In the genomic region with DNA sequence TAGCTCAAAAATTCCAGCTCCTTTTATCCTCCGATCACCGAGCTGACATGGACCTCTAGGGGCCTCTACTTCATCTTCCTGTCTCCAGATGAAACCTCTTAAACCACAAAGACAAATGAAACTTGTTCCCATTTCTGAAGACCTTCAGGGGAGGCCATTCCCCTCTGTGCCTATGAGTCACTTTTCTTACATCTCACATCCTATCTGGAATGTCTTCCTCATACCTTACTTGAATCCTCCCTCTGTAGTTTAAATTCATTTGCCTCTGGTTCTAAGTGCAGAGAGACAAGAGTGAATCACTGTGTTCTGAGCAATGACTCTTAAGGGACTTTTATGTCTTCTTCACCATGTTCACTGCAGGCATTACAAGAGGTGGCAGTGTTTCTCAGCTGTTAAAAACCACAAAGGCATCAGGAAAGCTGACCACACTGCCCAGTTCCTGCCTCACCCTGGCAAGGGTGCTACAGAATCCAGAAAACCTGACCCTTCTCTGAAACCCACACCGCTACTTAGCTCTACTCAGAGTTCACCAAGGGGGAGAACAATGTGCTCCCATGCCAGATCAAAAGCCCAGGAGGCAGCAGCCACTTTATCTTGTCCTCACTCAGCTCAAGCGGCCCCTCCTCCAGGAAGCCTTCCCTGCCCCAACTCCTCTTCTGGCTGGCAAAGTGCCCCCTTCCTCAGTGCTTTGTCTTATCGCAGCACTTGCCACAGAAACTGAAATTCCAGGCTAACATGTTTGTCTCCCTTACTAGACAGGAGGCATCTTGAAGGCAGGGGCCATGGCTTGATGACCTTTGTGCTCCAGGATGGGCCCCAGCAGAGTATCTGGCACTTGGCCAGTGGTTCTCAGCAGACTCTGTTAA, we compare ENCODE assay signal across 8 cellular contexts. TPM values are rescaled to one million over a fixed set of nuclear protein-coding genes. Genes with fewer than 3 reads are reported as not detected.
DNase-seq lines count a peak whose midpoint lies in the region; ATAC-seq and TF ChIP-seq lines count a peak whose summit lies in the region.

No MANE protein-coding gene starts in this region.

- peaks cover 43% of the 10 kb centered on the region for H3K27me3 ChIP-seq in MM.1S (replicated peaks; ENCODE audit: insufficient read depth, low read length)
- H3K27me3 ChIP-seq in breast epithelium = no peaks in the 10 kb centered on the region
- H3K27me3 ChIP-seq in lung (ENCODE audit: control insufficient read depth, insufficient read depth) = no peaks in the 10 kb centered on the region

- H3K9ac ChIP-seq in MM.1S (ENCODE audit: low read length) = no peak overlapping the region

- H3K9me2 ChIP-seq in MM.1S (replicated peaks; ENCODE audit: insufficient read depth, low read length) = no peaks in the 10 kb centered on the region

- no peaks in the 10 kb centered on the region for H3K36me3 ChIP-seq in MM.1S (replicated peaks; ENCODE audit: insufficient read depth, low read length)
- H3K36me3 ChIP-seq in breast epithelium = no peaks in the 10 kb centered on the region
- H3K36me3 ChIP-seq in lung (ENCODE audit: control insufficient read depth in 2 of 2, insufficient read depth in 2 of 2, low read length in 2 of 2) = no peaks in the 10 kb centered on the region
- H3K36me3 ChIP-seq in urinary bladder (ENCODE audit: insufficient read depth) = no peaks in the 10 kb centered on the region

- ATAC-seq in lung (ENCODE audit: insufficient read depth, low FRiP score) (peak; percentile 49), GM21381 (IDR thresholded peaks at IDR 0.05; ENCODE audit: unreplicated experiment) (no peak), HG02938 (IDR thresholded peaks at IDR 0.05; ENCODE audit: unreplicated experiment) (no peak), HG03469 (IDR thresholded peaks at IDR 0.05; ENCODE audit: unreplicated experiment) (no peak)

- H3K79me2 ChIP-seq in MM.1S (ENCODE audit: low read length) = no peaks in the 10 kb centered on the region

- no peak overlapping the region for H2AFZ ChIP-seq in MM.1S (ENCODE audit: low read length)

- H3K4me1 ChIP-seq in MM.1S (ENCODE audit: low read length) (peaks cover 33% of the 10 kb centered on the region), breast epithelium (peaks cover 15 to 20% of the 10 kb centered on the region in 2 donors), lung (ENCODE audit: control insufficient read depth in 2 of 2, insufficient read depth in 2 of 2, low read length in 2 of 2) (peaks cover 32 to 55% of the 10 kb centered on the region in 2 donors), urinary bladder (ENCODE audit: insufficient read depth) (no peaks in the 10 kb centered on the region)

- TF ChIP-seq CTCF in MM.1S (IDR thresholded peaks at IDR 0.05; ENCODE audit: low read length) (peak; percentile 26), breast epithelium (IDR thresholded peaks at IDR 0.05) (no peak), lung (IDR thresholded peaks at IDR 0.05; ENCODE audit: control extremely low read depth, extremely low read depth) (no peak)

- H3K4me2 ChIP-seq in MM.1S (ENCODE audit: low read depth, low read length) = peak overlapping the region; percentile 30

- no peaks in the 10 kb centered on the region for H4K20me1 ChIP-seq in MM.1S (ENCODE audit: insufficient read depth, low read length)

- H3F3A ChIP-seq in MM.1S (ENCODE audit: insufficient read depth, low read length) = peaks cover 34% of the 10 kb centered on the region

- intact Hi-C loops in breast epithelium (cut with DNase I; ENCODE audit: low total_unique reads) = no loop called here

- in situ Hi-C loops in Caki2 (cut with HindIII; ENCODE audit: low pct_unique_long_range_greater_than_20kb, low sequenced_read_pairs) = no loop called here

- TF ChIP-seq POLR2A in breast epithelium (IDR thresholded peaks at IDR 0.05) = no peak

- DNase-seq in Caki2 (ENCODE audit: low read depth) (peak; percentile 98), MM.1S (peak; percentile 59), breast epithelium (ENCODE audit: low spot score in 2 of 2) (no peak), lung (ENCODE audit: low spot score) (peak; percentile 34)

- peak overlapping the region; percentile 9; the same call in 1 of the 2 replicates for H3K27ac ChIP-seq in MM.1S (ENCODE audit: low read length)
- peak overlapping the region; percentile 89 to 92 for H3K27ac ChIP-seq in breast epithelium
- H3K27ac ChIP-seq in lung (ENCODE audit: low read depth in 1 of 2, low read length in 1 of 2) = peak overlapping the region; percentile 83 to 93
- H3K27ac ChIP-seq in urinary bladder (ENCODE audit: low read depth) = peak overlapping the region; percentile 75

- 31 to 42% methylated on average over 5 of the region's 5 CpGs for WGBS in lung, 2 donors
- 36% methylated on average over 5 of the region's 5 CpGs for WGBS in urinary bladder

- H3K4me3 ChIP-seq in MM.1S (ENCODE audit: low read length) (no peak overlapping the region), breast epithelium (peak overlapping the region in 1 of 3 donors; percentile 19), lung (no peak overlapping the region), urinary bladder (ENCODE audit: low read depth, low read length) (no peak overlapping the region)

- no peaks in the 10 kb centered on the region for H3K9me3 ChIP-seq in MM.1S (replicated peaks; ENCODE audit: insufficient read depth, low read length)
- H3K9me3 ChIP-seq in breast epithelium = no peaks in the 10 kb centered on the region
- no peaks in the 10 kb centered on the region for H3K9me3 ChIP-seq in lung (ENCODE audit: control insufficient read depth in 2 of 2, insufficient read depth in 1 of 2, low read length in 1 of 2)

RNA-seq across cellular contexts. Expression of a gene that starts 6.4 kb away (rescaled TPM):
- 24.8 and 47.7 TPM in 2 replicates for total RNA-seq in Caki2 (2014; rRNA removed; shearing (Covaris generic); ENCODE audit: low replicate concordance)
- total RNA-seq in breast epithelium (10 to 100 TPM; 13.0 to 18.0 (median 14.5) TPM), lung (10 to 100 TPM; 19.7 to 55.7 TPM), urinary bladder (14.9 TPM)
- polyA plus RNA-seq in lung (10 to 100 TPM; 22.9 to 35.5 TPM), urinary bladder (57.1 TPM)

RNA-seq across cellular contexts. Expression of a gene that starts 39.3 kb away (rescaled TPM):
- total RNA-seq in Caki2 (2014; rRNA removed; shearing (Covaris generic); ENCODE audit: low replicate concordance) = 20.9 and 44.0 TPM in 2 replicates
- total RNA-seq in breast epithelium (10 to 100 TPM; 55.5 to 76.5 (median 66.9) TPM), lung (10 to 100 TPM; 58.3 to 78.9 TPM), urinary bladder (84.5 TPM)
- polyA plus RNA-seq in lung (10 to 100 TPM; 18.0 to 29.5 TPM), urinary bladder (58.7 TPM)

RNA-seq across cellular contexts. Expression of a gene that starts 58.3 kb away (rescaled TPM):
- 242 and 309 TPM in 2 replicates for total RNA-seq in Caki2 (2014; rRNA removed; shearing (Covaris generic); ENCODE audit: low replicate concordance)
- total RNA-seq in breast epithelium (100 to 1,000 TPM; 176 to 202 (median 185) TPM), lung (100 to 1,000 TPM; 183 to 235 TPM), urinary bladder (317 TPM)
- polyA plus RNA-seq in lung (100 to 1,000 TPM in 1 of 2 donors, 10 to 100 TPM in 1; 76.7 to 128 TPM), urinary bladder (122 TPM)

Comparison
In these comparisons a context has a peak if more than half of its experiments do, and no peak if none do; other contexts are left out.
1. DNase-seq: peak in Caki2 (single experiment), MM.1S (single experiment) and lung (single experiment); none in breast epithelium (0 of 2).
2. H3K27ac ChIP-seq: peak in every context shown above with its lines; median percentile 90 in breast epithelium; 88 in lung; 75 in urinary bladder; 9 in MM.1S.